In the genomic region with DNA sequence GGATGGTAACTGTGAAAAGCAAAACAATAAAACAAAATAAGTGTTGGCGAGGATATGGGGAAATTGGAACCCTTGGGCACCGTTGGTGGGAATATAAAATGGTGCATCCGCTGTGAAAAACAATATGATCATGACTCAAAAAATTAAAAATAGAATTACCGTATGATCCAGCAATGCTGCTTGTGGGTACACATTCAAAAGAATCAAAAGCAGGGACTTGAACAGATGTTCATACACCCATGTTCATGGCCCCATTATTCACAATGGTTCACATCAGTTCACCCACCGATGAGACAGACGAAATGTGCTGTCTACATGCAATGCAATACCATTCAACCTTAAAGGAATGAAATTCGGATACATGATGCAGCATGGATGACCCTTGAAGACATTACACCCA, we compare ENCODE assay signal across 18 cellular contexts. TPM values are rescaled to one million over a fixed set of nuclear protein-coding genes. Genes with fewer than 3 reads are reported as not detected.
A peak's percentile ranks its signal among the peaks of the same experiment; 100 is the strongest.
DNase-seq lines count a peak whose midpoint lies in the region; ATAC-seq and TF ChIP-seq lines count a peak whose summit lies in the region.
"Had no signal": no experiment of that assay in that cellular context is flagged by ENCODE, and none has a peak within 500 bp of the region (broad histone marks: within the 10 kb centered on the region; RNA-seq: fewer than 3 reads in every experiment).

No MANE protein-coding gene starts in this region.

- peaks cover 18% of the 10 kb centered on the region for H3K4me1 Mint-ChIP-seq in T-helper 2 cell treated with Interferon-gamma antibody and Interleukin-4, amounts not matched to agents 5 μg/mL and 100 μg/mL, for 36 hours (ENCODE audit: low read depth)
- H3K4me1 Mint-ChIP-seq in IgD-negative memory B cell: peaks cover 49 to 68% (median 63%) of the 10 kb centered on the region in 3 donors
- peaks cover 54% of the 10 kb centered on the region for H3K4me1 Mint-ChIP-seq in brain
- H3K4me1 Mint-ChIP-seq in progenitor cell of endocrine pancreas (ENCODE audit: low read depth): peaks cover 8% of the 10 kb centered on the region

- no peak for DNase-seq in T-helper 2 cell treated with Interferon-gamma antibody and Interleukin-4, amounts not matched to agents 5 μg/mL and 100 μg/mL, for 36 hours (ENCODE audit: low spot score)
- DNase-seq in T-helper 2 cell (no peak), progenitor cell of endocrine pancreas (ENCODE audit: low spot score, unreplicated experiment) (no peak), NCI-H345 (lab: John Stamatoyannopoulos, UW) (no peak), NCI-H1930 (lab: John Stamatoyannopoulos, UW) (no peak)
- DNase-seq: 8988T; dorsolateral prefrontal cortex; EL; heart right ventricle; mesendoderm; NCI-H1105; sigmoid colon; stimulated activated CD4-positive, alpha-beta T cell treated with anti-CD3 and anti-CD28 coated beads, Interleukin-4, amount 100 ng/mL, for 24 hours; stimulated activated CD8-positive, alpha-beta memory T cell treated with anti-CD3 and anti-CD28 coated beads, Interleukin-4, amount 100 ng/mL, for 48 hours had no signal

- no peaks in the 10 kb centered on the region for H3K27me3 Mint-ChIP-seq in T-helper 2 cell treated with Interferon-gamma antibody and Interleukin-4, amounts not matched to agents 5 μg/mL and 100 μg/mL, for 36 hours (ENCODE audit: low read depth)
- H3K27me3 Mint-ChIP-seq in IgD-negative memory B cell (peaks cover 1% of the 10 kb centered on the region), brain (peaks cover 6% of the 10 kb centered on the region), progenitor cell of endocrine pancreas (peaks cover 26% of the 10 kb centered on the region)

- no peak for ATAC-seq in HG02763 (IDR thresholded peaks at IDR 0.05; ENCODE audit: unreplicated experiment)
- ATAC-seq: heart right ventricle had no signal

- H3K36me3 Mint-ChIP-seq in T-helper 2 cell treated with Interferon-gamma antibody and Interleukin-4, amounts not matched to agents 5 μg/mL and 100 μg/mL, for 36 hours (ENCODE audit: low read depth): peaks cover 8% of the 10 kb centered on the region
- H3K36me3 Mint-ChIP-seq in IgD-negative memory B cell (peaks cover 1% of the 10 kb centered on the region), brain (peaks cover 5% of the 10 kb centered on the region), progenitor cell of endocrine pancreas (ENCODE audit: insufficient read depth) (peaks cover 8% of the 10 kb centered on the region)

- peak overlapping the region; percentile 47 for H3K4me3 Mint-ChIP-seq in T-helper 2 cell treated with Interferon-gamma antibody and Interleukin-4, amounts not matched to agents 5 μg/mL and 100 μg/mL, for 36 hours
- H3K4me3 Mint-ChIP-seq in IgD-negative memory B cell (peak overlapping the region; percentile 44 to 99 (median 80)), brain (peak overlapping the region; percentile 82 to 93 (median 89)), progenitor cell of endocrine pancreas (ENCODE audit: low read depth) (no peak overlapping the region)

- no peaks in the 10 kb centered on the region for H3K9me3 Mint-ChIP-seq in T-helper 2 cell treated with Interferon-gamma antibody and Interleukin-4, amounts not matched to agents 5 μg/mL and 100 μg/mL, for 36 hours
- H3K9me3 Mint-ChIP-seq in IgD-negative memory B cell (no peaks in the 10 kb centered on the region), brain (peaks cover 0 to 7% (median 0%) of the 10 kb centered on the region in 5 experiments), progenitor cell of endocrine pancreas (ENCODE audit: low read depth) (no peaks in the 10 kb centered on the region)

- TF ChIP-seq CTCF in brain (conservative IDR thresholded peaks at IDR 0.05): no peak
- no peak for TF ChIP-seq CTCF in progenitor cell of endocrine pancreas (IDR thresholded peaks at IDR 0.05; ENCODE audit: unreplicated experiment)

- no peak overlapping the region for H3K27ac Mint-ChIP-seq in T-helper 2 cell treated with Interferon-gamma antibody and Interleukin-4, amounts not matched to agents 5 μg/mL and 100 μg/mL, for 36 hours
- H3K27ac Mint-ChIP-seq in IgD-negative memory B cell: peak overlapping the region in 2 of 3 donors; percentile 82 to 89
- H3K27ac Mint-ChIP-seq in brain: peak overlapping the region in 3 of 5 experiments; percentile 38 to 77 (median 39)
- peak overlapping the region; percentile 81 for H3K27ac Mint-ChIP-seq in progenitor cell of endocrine pancreas

RNA-seq across cellular contexts. Expression of a gene that starts 1.2 kb away (rescaled TPM):
- polyA plus RNA-seq in IgD-negative memory B cell: 49.4 TPM
- 3.1 TPM for polyA plus RNA-seq in brain (ENCODE audit: insufficient read depth, low read depth, low replicate concordance)
- total RNA-seq in progenitor cell of endocrine pancreas: 1.5 and 2.8 TPM in 2 replicates
- total RNA-seq: esophagus muscularis mucosa had no signal

RNA-seq across cellular contexts. Expression of a gene that starts 17.6 kb away (rescaled TPM):
- polyA plus RNA-seq in IgD-negative memory B cell (20.7 TPM), brain (ENCODE audit: insufficient read depth, low read depth, low replicate concordance) (21.1 TPM)
- total RNA-seq in progenitor cell of endocrine pancreas: 39.7 and 40.1 TPM in 2 replicates

RNA-seq across cellular contexts. Expression of a gene that starts 53.3 kb away (rescaled TPM):
- polyA plus RNA-seq in IgD-negative memory B cell (117 TPM), brain (ENCODE audit: insufficient read depth, low read depth, low replicate concordance) (231 TPM)
- total RNA-seq in progenitor cell of endocrine pancreas: 185 and 195 TPM in 2 replicates

RNA-seq across cellular contexts. Expression of a gene that starts 54.2 kb away (rescaled TPM):
- polyA plus RNA-seq in IgD-negative memory B cell (1,216 TPM), brain (ENCODE audit: insufficient read depth, low read depth, low replicate concordance) (583 TPM)
- total RNA-seq in progenitor cell of endocrine pancreas: 562 and 580 TPM in 2 replicates

Comparison
In these comparisons a context has a peak if more than half of its experiments do, and no peak if none do; other contexts are left out.
1. RNA of a gene that starts 1.2 kb away (polyA plus RNA-seq): 49.4 TPM in IgD-negative memory B cell (single experiment); 3.1 TPM in brain (single experiment); every median in the first group is over 10 times any median in the second.